ENCODE assay signal across 1 cellular context in genomic region chr12:24997970-24998582, GRCh38.
TF ChIP-seq lines count a peak whose summit lies in the region.

No MANE protein-coding gene starts in this region.

TF ChIP-seq in GM12878, 131 proteins besides CTCF, POLR2A, EP300 and RAD21 (continued from another document):
- TF ChIP-seq ZNF687 (IDR thresholded peaks at IDR 0.05) = peak; percentile 75
- TF ChIP-seq CHD1 (IDR thresholded peaks at IDR 0.05; ENCODE audit: low read depth, low read length) = 0 out of 2 replicates have a peak, but pooled peaks have one; percentile 65
- TF ChIP-seq ASH2L (IDR thresholded peaks at IDR 0.05; ENCODE audit: borderline replicate concordance, low read depth) = no peak
- peak; percentile 92 for TF ChIP-seq RAD51 (IDR thresholded peaks at IDR 0.05)
- TF ChIP-seq NFXL1 (IDR thresholded peaks at IDR 0.05; ENCODE audit: borderline replicate concordance) = no peak
- TF ChIP-seq SIX5 (IDR thresholded peaks at IDR 0.05; ENCODE audit: low read depth, low read length, severe bottlenecking) = no peak
- peak in 1 of 2 experiments; percentile 98; a peak in 2 of 4 replicates for TF ChIP-seq CEBPB (IDR thresholded peaks at IDR 0.05; ENCODE audit: borderline replicate concordance in 1 of 2, low read depth in 2 of 2, low read length in 2 of 2)
- TF ChIP-seq SMARCA5 (IDR thresholded peaks at IDR 0.05) = no peak
- 0 out of 2 replicates have a peak, but pooled peaks have one; percentile 60 for TF ChIP-seq ZNF592 (IDR thresholded peaks at IDR 0.05)
- no peak for TF ChIP-seq RELA (IDR thresholded peaks at IDR 0.05; ENCODE audit: borderline replicate concordance, partially characterized antibody)
